Comparison of ENCODE assay signal across 15 cellular contexts in the genomic region with DNA sequence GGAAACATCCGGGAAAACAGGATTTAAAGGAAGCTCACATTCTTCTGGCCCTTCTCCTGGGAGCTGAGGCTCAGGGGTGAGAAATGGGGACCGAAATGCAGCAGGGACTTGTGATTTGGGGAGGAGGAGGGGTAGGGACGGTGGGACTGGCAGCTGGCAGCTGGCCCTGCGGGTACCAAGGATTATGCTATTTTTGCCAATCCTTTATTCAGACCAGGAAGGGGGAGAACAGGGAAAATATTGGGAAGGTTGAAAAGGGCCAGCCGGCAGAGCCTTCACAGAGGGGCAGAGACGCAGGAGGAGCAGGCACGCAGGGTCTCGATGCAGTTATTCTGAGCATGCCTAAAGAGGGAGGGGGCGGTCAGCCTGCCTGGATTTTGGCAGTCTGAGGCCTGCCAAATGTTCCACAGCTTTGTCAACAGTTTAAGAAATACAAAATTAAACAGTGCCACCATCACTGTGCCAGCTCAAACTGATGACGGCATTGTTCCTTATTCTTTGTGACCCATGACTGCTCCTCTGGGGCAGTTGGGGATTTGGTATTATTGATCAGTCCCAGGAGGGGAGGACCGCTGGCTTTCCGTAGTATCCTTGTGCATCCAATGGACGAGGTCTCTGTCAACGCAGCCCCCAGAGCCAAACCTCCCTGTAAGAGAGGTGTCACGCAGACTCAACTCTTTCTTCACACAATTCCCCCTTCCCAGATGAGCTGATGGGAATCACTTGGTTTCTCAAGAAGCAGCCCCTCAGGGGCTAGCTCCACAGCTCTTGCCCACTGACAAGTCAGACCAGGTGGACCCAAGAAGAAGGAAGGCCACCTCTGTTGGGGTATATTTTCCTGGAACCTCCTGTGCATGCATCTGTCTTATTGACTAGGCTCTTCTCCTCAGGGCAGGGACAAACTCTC.
"Had no signal": no experiment of that assay in that cellular context is flagged by ENCODE, and none has a peak within 500 bp of the region (broad histone marks: within the 10 kb centered on the region; RNA-seq: fewer than 3 reads in every experiment).

No MANE protein-coding gene starts in this region.

- H3K9me3 ChIP-seq: mucosa of descending colon, suprapubic skin, upper lobe of right lung had no signal

- H3K27me3 ChIP-seq: brain microvascular endothelial cell, suprapubic skin, upper lobe of right lung had no signal

- H3K4me3 ChIP-seq: mucosa of descending colon, suprapubic skin, upper lobe of right lung had no signal

- H3K9me3 Mint-ChIP-seq: activated naive CD8-positive, alpha-beta T cell treated with anti-CD3 and anti-CD28 coated beads, Interleukin-2, amount 10 ng/mL, durations not matched to agents 7 days and 5 days; dendritic cell treated with granulocyte-macrophage colony-stimulating factor and Interleukin-4, amounts not matched to agents 40 ng/mL and 50 ng/mL, for 4 days; T-helper 2 cell treated with Interferon-gamma antibody and Interleukin-4, amounts not matched to agents 5 μg/mL and 100 μg/mL, for 36 hours had no signal

- H3K27ac Mint-ChIP-seq: activated naive CD8-positive, alpha-beta T cell treated with anti-CD3 and anti-CD28 coated beads, Interleukin-2, amount 10 ng/mL, durations not matched to agents 7 days and 5 days; dendritic cell treated with granulocyte-macrophage colony-stimulating factor and Interleukin-4, amounts not matched to agents 40 ng/mL and 50 ng/mL, for 4 days; naive thymus-derived CD8-positive, alpha-beta T cell; T-helper 2 cell treated with Interferon-gamma antibody and Interleukin-4, amounts not matched to agents 5 μg/mL and 100 μg/mL, for 36 hours had no signal

- H3K4me1 Mint-ChIP-seq: activated naive CD8-positive, alpha-beta T cell treated with anti-CD3 and anti-CD28 coated beads, Interleukin-2, amount 10 ng/mL, durations not matched to agents 7 days and 5 days; naive thymus-derived CD8-positive, alpha-beta T cell had no signal

- H3K36me3 Mint-ChIP-seq: activated naive CD8-positive, alpha-beta T cell treated with anti-CD3 and anti-CD28 coated beads, Interleukin-2, amount 10 ng/mL, durations not matched to agents 7 days and 5 days; naive thymus-derived CD8-positive, alpha-beta T cell had no signal

- DNase-seq: activated CD4-positive, alpha-beta T cell treated with anti-CD3 and anti-CD28 coated beads, Interleukin-2, amount 50 U/mL, for 1 hour; activated CD8-positive, alpha-beta memory T cell treated with anti-CD3 and anti-CD28 coated beads for 24 hours; activated naive CD4-positive, alpha-beta T cell; activated naive CD8-positive, alpha-beta T cell treated with anti-CD3 and anti-CD28 coated beads, Interleukin-2, amount 10 ng/mL, durations not matched to agents 7 days and 5 days; brain microvascular endothelial cell; effector memory CD4-positive, alpha-beta T cell; foreskin fibroblast; mucosa of descending colon; naive thymus-derived CD8-positive, alpha-beta T cell; stimulated activated naive CD8-positive, alpha-beta T cell treated with anti-CD3 and anti-CD28 coated beads, Interleukin-15, Interleukin-2, amounts not matched to agents 100 U/mL and 50 U/mL, for 24 hours; upper lobe of right lung had no signal

- H3K4me1 ChIP-seq: upper lobe of right lung had no signal

- H3K27ac ChIP-seq: brain microvascular endothelial cell, suprapubic skin, upper lobe of right lung had no signal

- H3K36me3 ChIP-seq: brain microvascular endothelial cell, suprapubic skin, upper lobe of right lung had no signal

- ATAC-seq: activated CD4-positive, CD25-positive, alpha-beta regulatory T cell treated with anti-CD3 and anti-CD28 coated beads, Interleukin-2, amount 50 U/mL, for 24 hours; mucosa of descending colon; naive thymus-derived CD8-positive, alpha-beta T cell; stimulated activated naive CD8-positive, alpha-beta T cell treated with anti-CD3 and anti-CD28 coated beads, Interleukin-15, Interleukin-2, amounts not matched to agents 100 U/mL and 50 U/mL, for 24 hours; upper lobe of right lung had no signal

- H3K4me3 Mint-ChIP-seq: activated naive CD8-positive, alpha-beta T cell treated with anti-CD3 and anti-CD28 coated beads, Interleukin-2, amount 10 ng/mL, durations not matched to agents 7 days and 5 days; dendritic cell treated with granulocyte-macrophage colony-stimulating factor and Interleukin-4, amounts not matched to agents 40 ng/mL and 50 ng/mL, for 4 days; naive thymus-derived CD8-positive, alpha-beta T cell; T-helper 2 cell treated with Interferon-gamma antibody and Interleukin-4, amounts not matched to agents 5 μg/mL and 100 μg/mL, for 36 hours had no signal

- H3K27me3 Mint-ChIP-seq: activated naive CD8-positive, alpha-beta T cell treated with anti-CD3 and anti-CD28 coated beads, Interleukin-2, amount 10 ng/mL, durations not matched to agents 7 days and 5 days had no signal
